ENCODE assay signal across 8 cellular contexts in genomic region chr11:59135648-59136461, GRCh38. TPM values are rescaled to one million over a fixed set of nuclear protein-coding genes. Genes with fewer than 3 reads are reported as not detected.
DNase-seq lines count a peak whose midpoint lies in the region; ATAC-seq and TF ChIP-seq lines count a peak whose summit lies in the region.

No MANE protein-coding gene starts in this region.

- peak; percentile 83 for ATAC-seq in GM18858 (IDR thresholded peaks at IDR 0.05; ENCODE audit: unreplicated experiment)
- ATAC-seq in HG03060 (IDR thresholded peaks at IDR 0.05; ENCODE audit: low read depth, unreplicated experiment): peak; percentile 89
- peak; percentile 99 for ATAC-seq in left colon

- TF ChIP-seq CTCF in 22Rv1 (IDR thresholded peaks at IDR 0.05) (peak; percentile 85), cardiac fibroblast (IDR thresholded peaks at IDR 0.05; ENCODE audit: low read depth, low read length) (peak; percentile 99)

- DNase-seq in NCI-H2227 (lab: John Stamatoyannopoulos, UW; ENCODE audit: unreplicated experiment) (peak; percentile 85), cardiac fibroblast (ENCODE audit: low read depth in 2 of 2) (peak; percentile 78 to 83), left colon (peak; percentile 66 to 89)
- peak; percentile 78 for DNase-seq in activated CD4-positive, CD25-positive, alpha-beta regulatory T cell treated with anti-CD3 and anti-CD28 coated beads, Interleukin-2, amount 50 U/mL, for 16 hours (ENCODE audit: low read depth, low spot score)
- peak; percentile 91 to 93 for DNase-seq in stimulated activated CD4-positive, alpha-beta T cell treated with anti-CD3 and anti-CD28 coated beads, Interleukin-2, amount 100 ng/mL, for 24 hours

- H3K27ac ChIP-seq in 22Rv1: 0 out of 2 replicates have a peak overlapping the region, but pooled peaks have one; percentile 12

- intact Hi-C loops in left colon (cut with DNase I, micrococcal nuclease): no loop called here

- no peak overlapping the region for H3K4me3 ChIP-seq in cardiac fibroblast (replicated peaks in 1 of 2; ENCODE audit: low read depth in 2 of 2, low read length in 2 of 2)

RNA-seq across cellular contexts. Expression of gene FAM111A, which starts 6.8 kb away (rescaled TPM):
- total RNA-seq in left colon: 10 to 100 TPM; 25.0 to 27.8 TPM

RNA-seq across cellular contexts. Expression of gene FAM111B, which starts 28.8 kb away (rescaled TPM):
- 1 to 10 TPM; 2.3 to 5.7 TPM for total RNA-seq in left colon

RNA-seq across cellular contexts. Expression of gene DTX4, which starts 36.1 kb away (rescaled TPM):
- 10 to 100 TPM; 58.4 to 62.4 TPM for total RNA-seq in left colon

RNA-seq across cellular contexts. Expression of gene GLYATL1B, which starts 49.7 kb away (rescaled TPM):
- total RNA-seq in left colon: not detected
